ENCODE assay signal across 2 cellular contexts in the genomic region with DNA sequence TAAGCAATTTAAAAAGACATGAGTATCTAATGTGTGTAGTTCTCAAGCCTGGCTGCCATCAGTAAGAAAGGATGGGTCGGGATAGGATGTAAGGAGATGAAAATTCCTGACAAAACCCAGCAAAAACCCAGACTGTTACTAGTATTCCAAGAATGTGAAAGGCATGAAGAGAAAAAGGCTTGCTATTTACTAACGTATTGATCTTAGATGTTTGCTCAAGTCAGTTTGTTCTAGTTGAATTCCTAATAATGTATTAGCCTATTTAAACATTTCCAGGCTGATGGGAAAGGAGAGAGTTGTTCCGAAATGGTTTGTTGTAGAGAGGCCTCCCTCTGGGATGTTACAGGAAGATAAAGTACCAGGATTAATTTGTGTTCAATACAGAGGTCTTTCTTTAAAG.
TF ChIP-seq lines count a peak whose summit lies in the region.

No MANE protein-coding gene starts in this region.

TF ChIP-seq in SK-N-SH treated with all-trans-retinoic acid at 6 μM for 48 hours, 23 proteins besides CTCF, POLR2A, EP300 and RAD21 (continued from another document):
- TF ChIP-seq BACH2 (CRISPR knock-in tag; IDR thresholded peaks at IDR 0.05; ENCODE audit: borderline replicate concordance) (no peak), ZFP3 (CRISPR knock-in tag; IDR thresholded peaks at IDR 0.05) (no peak), ZFP30 (CRISPR knock-in tag; IDR thresholded peaks at IDR 0.05) (no peak), ZNF8 (CRISPR knock-in tag; IDR thresholded peaks at IDR 0.05) (no peak), PPARA (CRISPR knock-in tag; IDR thresholded peaks at IDR 0.05; ENCODE audit: borderline replicate concordance) (no peak), RARB (CRISPR knock-in tag; IDR thresholded peaks at IDR 0.05) (no peak), ZNF565 (CRISPR knock-in tag; conservative IDR thresholded peaks at IDR 0.05; ENCODE audit: low read depth) (no peak), OSR1 (CRISPR knock-in tag; IDR thresholded peaks at IDR 0.05) (no peak), ZNF70 (CRISPR knock-in tag; IDR thresholded peaks at IDR 0.05) (no peak), TCF4 (CRISPR knock-in tag; IDR thresholded peaks at IDR 0.05; ENCODE audit: borderline replicate concordance) (no peak), ESRRG (CRISPR knock-in tag; IDR thresholded peaks at IDR 0.05) (no peak), TOX (CRISPR knock-in tag; IDR thresholded peaks at IDR 0.05; ENCODE audit: borderline replicate concordance) (no peak), GLIS3 (CRISPR knock-in tag; IDR thresholded peaks at IDR 0.05) (no peak), ZC3H10 (CRISPR knock-in tag; IDR thresholded peaks at IDR 0.05) (no peak)
- TF ChIP-seq, protein P1, sequence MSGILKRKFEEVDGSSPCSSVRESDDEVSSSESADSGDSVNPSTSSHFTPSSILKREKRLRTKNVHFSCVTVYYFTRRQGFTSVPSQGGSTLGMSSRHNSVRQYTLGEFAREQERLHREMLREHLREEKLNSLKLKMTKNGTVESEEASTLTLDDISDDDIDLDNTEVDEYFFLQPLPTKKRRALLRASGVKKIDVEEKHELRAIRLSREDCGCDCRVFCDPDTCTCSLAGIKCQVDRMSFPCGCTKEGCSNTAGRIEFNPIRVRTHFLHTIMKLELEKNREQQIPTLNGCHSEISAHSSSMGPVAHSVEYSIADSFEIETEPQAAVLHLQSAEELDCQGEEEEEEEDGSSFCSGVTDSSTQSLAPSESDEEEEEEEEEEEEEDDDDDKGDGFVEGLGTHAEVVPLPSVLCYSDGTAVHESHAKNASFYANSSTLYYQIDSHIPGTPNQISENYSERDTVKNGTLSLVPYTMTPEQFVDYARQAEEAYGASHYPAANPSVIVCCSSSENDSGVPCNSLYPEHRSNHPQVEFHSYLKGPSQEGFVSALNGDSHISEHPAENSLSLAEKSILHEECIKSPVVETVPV (CRISPR knock-in tag; IDR thresholded peaks at IDR 0.05), result no peak
- TF ChIP-seq, protein P2, sequence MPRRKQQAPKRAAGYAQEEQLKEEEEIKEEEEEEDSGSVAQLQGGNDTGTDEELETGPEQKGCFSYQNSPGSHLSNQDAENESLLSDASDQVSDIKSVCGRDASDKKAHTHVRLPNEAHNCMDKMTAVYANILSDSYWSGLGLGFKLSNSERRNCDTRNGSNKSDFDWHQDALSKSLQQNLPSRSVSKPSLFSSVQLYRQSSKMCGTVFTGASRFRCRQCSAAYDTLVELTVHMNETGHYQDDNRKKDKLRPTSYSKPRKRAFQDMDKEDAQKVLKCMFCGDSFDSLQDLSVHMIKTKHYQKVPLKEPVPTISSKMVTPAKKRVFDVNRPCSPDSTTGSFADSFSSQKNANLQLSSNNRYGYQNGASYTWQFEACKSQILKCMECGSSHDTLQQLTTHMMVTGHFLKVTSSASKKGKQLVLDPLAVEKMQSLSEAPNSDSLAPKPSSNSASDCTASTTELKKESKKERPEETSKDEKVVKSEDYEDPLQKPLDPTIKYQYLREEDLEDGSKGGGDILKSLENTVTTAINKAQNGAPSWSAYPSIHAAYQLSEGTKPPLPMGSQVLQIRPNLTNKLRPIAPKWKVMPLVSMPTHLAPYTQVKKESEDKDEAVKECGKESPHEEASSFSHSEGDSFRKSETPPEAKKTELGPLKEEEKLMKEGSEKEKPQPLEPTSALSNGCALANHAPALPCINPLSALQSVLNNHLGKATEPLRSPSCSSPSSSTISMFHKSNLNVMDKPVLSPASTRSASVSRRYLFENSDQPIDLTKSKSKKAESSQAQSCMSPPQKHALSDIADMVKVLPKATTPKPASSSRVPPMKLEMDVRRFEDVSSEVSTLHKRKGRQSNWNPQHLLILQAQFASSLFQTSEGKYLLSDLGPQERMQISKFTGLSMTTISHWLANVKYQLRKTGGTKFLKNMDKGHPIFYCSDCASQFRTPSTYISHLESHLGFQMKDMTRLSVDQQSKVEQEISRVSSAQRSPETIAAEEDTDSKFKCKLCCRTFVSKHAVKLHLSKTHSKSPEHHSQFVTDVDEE (CRISPR knock-in tag; IDR thresholded peaks at IDR 0.05), result no peak
- TF ChIP-seq, protein P3, sequence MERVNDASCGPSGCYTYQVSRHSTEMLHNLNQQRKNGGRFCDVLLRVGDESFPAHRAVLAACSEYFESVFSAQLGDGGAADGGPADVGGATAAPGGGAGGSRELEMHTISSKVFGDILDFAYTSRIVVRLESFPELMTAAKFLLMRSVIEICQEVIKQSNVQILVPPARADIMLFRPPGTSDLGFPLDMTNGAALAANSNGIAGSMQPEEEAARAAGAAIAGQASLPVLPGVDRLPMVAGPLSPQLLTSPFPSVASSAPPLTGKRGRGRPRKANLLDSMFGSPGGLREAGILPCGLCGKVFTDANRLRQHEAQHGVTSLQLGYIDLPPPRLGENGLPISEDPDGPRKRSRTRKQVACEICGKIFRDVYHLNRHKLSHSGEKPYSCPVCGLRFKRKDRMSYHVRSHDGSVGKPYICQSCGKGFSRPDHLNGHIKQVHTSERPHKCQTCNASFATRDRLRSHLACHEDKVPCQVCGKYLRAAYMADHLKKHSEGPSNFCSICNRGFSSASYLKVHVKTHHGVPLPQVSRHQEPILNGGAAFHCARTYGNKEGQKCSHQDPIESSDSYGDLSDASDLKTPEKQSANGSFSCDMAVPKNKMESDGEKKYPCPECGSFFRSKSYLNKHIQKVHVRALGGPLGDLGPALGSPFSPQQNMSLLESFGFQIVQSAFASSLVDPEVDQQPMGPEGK (CRISPR knock-in tag; IDR thresholded peaks at IDR 0.05; ENCODE audit: borderline replicate concordance), result no peak
TF ChIP-seq in SK-N-SH treated with all-trans-retinoic acid at 6 μM for 48 hours: peak in this region for 0.

TF ChIP-seq in SK-N-SH, 30 proteins besides CTCF, POLR2A, EP300 and RAD21 (continued from another document):
- TF ChIP-seq, protein P4, sequence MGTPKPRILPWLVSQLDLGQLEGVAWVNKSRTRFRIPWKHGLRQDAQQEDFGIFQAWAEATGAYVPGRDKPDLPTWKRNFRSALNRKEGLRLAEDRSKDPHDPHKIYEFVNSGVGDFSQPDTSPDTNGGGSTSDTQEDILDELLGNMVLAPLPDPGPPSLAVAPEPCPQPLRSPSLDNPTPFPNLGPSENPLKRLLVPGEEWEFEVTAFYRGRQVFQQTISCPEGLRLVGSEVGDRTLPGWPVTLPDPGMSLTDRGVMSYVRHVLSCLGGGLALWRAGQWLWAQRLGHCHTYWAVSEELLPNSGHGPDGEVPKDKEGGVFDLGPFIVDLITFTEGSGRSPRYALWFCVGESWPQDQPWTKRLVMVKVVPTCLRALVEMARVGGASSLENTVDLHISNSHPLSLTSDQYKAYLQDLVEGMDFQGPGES (IDR thresholded peaks at IDR 0.05; ENCODE audit: low read depth, low read length), result no peak
- TF ChIP-seq, protein P5, sequence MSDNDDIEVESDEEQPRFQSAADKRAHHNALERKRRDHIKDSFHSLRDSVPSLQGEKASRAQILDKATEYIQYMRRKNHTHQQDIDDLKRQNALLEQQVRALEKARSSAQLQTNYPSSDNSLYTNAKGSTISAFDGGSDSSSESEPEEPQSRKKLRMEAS (IDR thresholded peaks at IDR 0.05; ENCODE audit: low read depth), result no peak
- TF ChIP-seq JUND (IDR thresholded peaks at IDR 0.05) (no peak), YY1 (IDR thresholded peaks at IDR 0.05; ENCODE audit: low read depth) (no peak), SIN3A (IDR thresholded peaks at IDR 0.05; ENCODE audit: borderline replicate concordance, low read depth, low read length) (no peak), TCF12 (IDR thresholded peaks at IDR 0.05) (no peak), POLR2AphosphoS5 (IDR thresholded peaks at IDR 0.05; ENCODE audit: low read depth, low read length) (no peak), FOXJ3 (CRISPR knock-in tag; IDR thresholded peaks at IDR 0.05) (no peak)
TF ChIP-seq in SK-N-SH: peak in this region for 0.
